ENCODE assay signal across 22 cellular contexts in genomic region chr1:174932587-174932986, GRCh38.
A peak's percentile ranks its signal among the peaks of the same experiment; 100 is the strongest.
DNase-seq lines count a peak whose midpoint lies in the region; ATAC-seq, FAIRE-seq and TF ChIP-seq lines count a peak whose summit lies in the region.
"Had no signal": no experiment of that assay in that cellular context is flagged by ENCODE, and none has a peak within 500 bp of the region (broad histone marks: within the 10 kb centered on the region; RNA-seq: fewer than 3 reads in every experiment).

No MANE protein-coding gene starts in this region.

- FAIRE-seq in TTC549 (lab: Jason Lieb, UNC), result peak; percentile 53
- no peak for FAIRE-seq in RCC 7860 (lab: Jason Lieb, UNC)
- FAIRE-seq: GM12878, GM18507, H1, HepG2 had no signal

- TF ChIP-seq CTCF in GM12864 (IDR thresholded peaks at IDR 0.05; ENCODE audit: low read depth, low read length, missing control alignments), result peak; percentile 8
- TF ChIP-seq CTCF in endodermal cell (conservative IDR thresholded peaks at IDR 0.05), result peak; percentile 53
- TF ChIP-seq CTCF in mesothelial cell of epicardium (IDR thresholded peaks at IDR 0.05; ENCODE audit: unreplicated experiment), result peak; percentile 11
- TF ChIP-seq CTCF in right lobe of liver (IDR thresholded peaks at IDR 0.05), result no peak

- no peak for DNase-seq in GM12864 (ENCODE audit: low read depth)
- DNase-seq in endodermal cell, result no peak
- DNase-seq in mesothelial cell of epicardium (ENCODE audit: low spot score in 2 of 2, unreplicated experiment in 2 of 2), result no peak
- DNase-seq in RCC 7860 (ENCODE audit: low spot score), result no peak
- no peak for DNase-seq in NCI-H1092 (lab: John Stamatoyannopoulos, UW)
- DNase-seq in right lobe of liver, result no peak
- DNase-seq: BE2C; Caco-2; CD4-positive, CD25-positive, alpha-beta regulatory T cell; GDM1; NCI-H1417 treated with DMSO at 0.1 percent for 48 hours; NCI-H187 treated with DMSO at 0.1 percent for 48 hours; NCI-H345; NCI-H524 treated with DMSO at 0.1 percent for 48 hours; SJCRH30 had no signal

- H3K36me3 Mint-ChIP-seq in endodermal cell (ENCODE audit: low read depth) (no peaks in the 10 kb centered on the region), mesothelial cell of epicardium (no peaks in the 10 kb centered on the region)
- H3K36me3 Mint-ChIP-seq: CD4-positive, CD25-positive, alpha-beta regulatory T cell had no signal

- TF ChIP-seq POLR2A in right lobe of liver (IDR thresholded peaks at IDR 0.05), result no peak

- H3K27me3 Mint-ChIP-seq in endodermal cell (ENCODE audit: insufficient read depth), result no peaks in the 10 kb centered on the region
- no peaks in the 10 kb centered on the region for H3K27me3 Mint-ChIP-seq in mesothelial cell of epicardium (ENCODE audit: low read depth)
- H3K27me3 Mint-ChIP-seq: CD4-positive, CD25-positive, alpha-beta regulatory T cell had no signal

- H3K27ac ChIP-seq in endodermal cell (ENCODE audit: low read depth, low read length), result no peak overlapping the region
- no peak overlapping the region for H3K27ac ChIP-seq in right lobe of liver
- H3K27ac ChIP-seq: KMS-11, SJCRH30 had no signal

- H3K9me3 ChIP-seq in endodermal cell (ENCODE audit: control insufficient read depth, low read length), result no peaks in the 10 kb centered on the region
- no peaks in the 10 kb centered on the region for H3K9me3 ChIP-seq in right lobe of liver
- H3K9me3 ChIP-seq: BE2C, Caco-2, SJCRH30 had no signal

- H3K4me1 ChIP-seq in endodermal cell (ENCODE audit: control insufficient read depth, insufficient read depth, low read length) (peaks cover 3% of the 10 kb centered on the region), right lobe of liver (no peaks in the 10 kb centered on the region)
- H3K4me1 ChIP-seq: BE2C, Caco-2, SJCRH30 had no signal

- intact Hi-C loops in right lobe of liver (cut with DNase I), result no loop called here

- no peak overlapping the region for H3K9ac ChIP-seq in endodermal cell (ENCODE audit: extremely low read depth, low read length, poor library complexity, severe bottlenecking)
- H3K9ac ChIP-seq: KMS-11 had no signal

- WGBS in endodermal cell (ENCODE audit: insufficient coverage in 1 of 2, insufficient read length in 1 of 2), 2 experiments, result 86 to 92% methylated on average over 1 of the region's 2 CpGs
- 65% methylated on average over 2 of the region's 2 CpGs for WGBS in right lobe of liver (ENCODE audit: insufficient coverage, low coverage, low lambda C conversion rate, missing lambda C conversion rate)

- H3K4me3 Mint-ChIP-seq in endodermal cell (no peak overlapping the region), mesothelial cell of epicardium (no peak overlapping the region)
- H3K4me3 Mint-ChIP-seq: CD4-positive, CD25-positive, alpha-beta regulatory T cell had no signal

- no peak overlapping the region for H3K27ac Mint-ChIP-seq in endodermal cell
- no peak overlapping the region for H3K27ac Mint-ChIP-seq in mesothelial cell of epicardium

- H3K4me1 Mint-ChIP-seq in endodermal cell (peaks cover 24% of the 10 kb centered on the region), mesothelial cell of epicardium (peaks cover 5% of the 10 kb centered on the region)

- H3K9me3 Mint-ChIP-seq in endodermal cell (no peaks in the 10 kb centered on the region), mesothelial cell of epicardium (no peaks in the 10 kb centered on the region)
- H3K9me3 Mint-ChIP-seq: CD4-positive, CD25-positive, alpha-beta regulatory T cell had no signal

- H3K36me3 ChIP-seq in endodermal cell (ENCODE audit: control insufficient read depth, insufficient read depth, low read length) (no peaks in the 10 kb centered on the region), right lobe of liver (no peaks in the 10 kb centered on the region)
- H3K36me3 ChIP-seq: BE2C, SJCRH30 had no signal

- H3K27me3 ChIP-seq in endodermal cell (ENCODE audit: control insufficient read depth, insufficient read depth, low read length, poor library complexity, severe bottlenecking) (no peaks in the 10 kb centered on the region), right lobe of liver (no peaks in the 10 kb centered on the region)
- H3K27me3 ChIP-seq: BE2C, SJCRH30 had no signal

- ATAC-seq in right lobe of liver (no peak), GM18498 (IDR thresholded peaks at IDR 0.05; ENCODE audit: unreplicated experiment) (no peak)
- ATAC-seq: GM12878, HepG2 had no signal

- H3K4me3 ChIP-seq in GM12864 (ENCODE audit: low read depth, low read length) (no peak overlapping the region), endodermal cell (ENCODE audit: low read length) (no peak overlapping the region), right lobe of liver (no peak overlapping the region)
- H3K4me3 ChIP-seq: GM12878, SJCRH30 had no signal

Comparison
In these comparisons a context has a peak if more than half of its experiments do, and no peak if none do; other contexts are left out.
1. CTCF ChIP-seq: peak in GM12864 (single experiment), endodermal cell (single experiment) and mesothelial cell of epicardium (single experiment); none in right lobe of liver (0 of 4).